In the genomic region with DNA sequence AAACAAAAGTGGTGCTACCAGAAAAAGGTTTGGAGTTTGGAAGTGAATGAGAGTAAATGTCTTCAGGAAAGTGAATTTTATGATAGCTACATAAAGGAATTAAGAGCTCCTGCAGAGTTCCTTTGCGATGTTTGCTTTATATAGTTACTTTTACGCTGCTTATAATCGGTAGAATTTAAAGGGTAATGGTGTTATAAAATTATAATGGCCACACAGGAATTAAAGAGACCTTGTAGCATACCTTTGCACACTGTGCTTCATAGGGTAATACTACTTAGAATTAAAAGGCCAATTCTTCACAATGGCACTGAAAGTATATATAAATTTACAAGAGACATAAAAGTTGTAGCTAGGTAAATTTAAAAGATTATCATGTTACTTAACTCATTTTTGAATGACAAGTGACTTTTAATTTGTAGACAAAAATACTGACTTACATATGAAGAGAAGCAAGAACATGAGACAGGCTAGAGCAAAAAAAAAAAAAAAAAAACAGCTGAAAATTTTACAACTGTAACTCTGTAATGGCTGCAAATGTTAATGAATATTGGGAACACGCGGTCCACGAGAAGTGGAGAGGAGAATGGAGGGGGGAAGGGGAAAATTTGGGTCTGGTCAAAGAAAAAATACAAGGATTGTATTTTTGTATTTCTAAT, we compare ENCODE assay signal across 8 cellular contexts.
"Had no signal": no experiment of that assay in that cellular context is flagged by ENCODE, and none has a peak within 500 bp of the region (broad histone marks: within the 10 kb centered on the region; RNA-seq: fewer than 3 reads in every experiment).

No MANE protein-coding gene starts in this region.

- H3K4me3 Mint-ChIP-seq: HFFc6 had no signal

- DNase-seq: GOT3, H7, HFFc6, IMR-90, KG1 had no signal

- H3K9me3 ChIP-seq: HAP-1 had no signal

- H3K4me3 ChIP-seq: HAP-1, K562 had no signal

- H3K9me3 Mint-ChIP-seq: HFFc6 had no signal

- H3K27ac Mint-ChIP-seq: HFFc6 had no signal

- ATAC-seq: HCT116, K562 had no signal
